In genomic region chr1:11158720-11159321, GRCh38 we compare ENCODE assay signal across 1 cellular context.
TF ChIP-seq lines count a peak whose summit lies in the region.

No MANE protein-coding gene starts in this region.

TF ChIP-seq in SK-N-SH, 30 proteins besides CTCF, POLR2A, EP300 and RAD21 (continued from another document):
- TF ChIP-seq USF1 (IDR thresholded peaks at IDR 0.05; ENCODE audit: borderline replicate concordance, low read depth) (0 out of 2 replicates have a peak, but pooled peaks have one; percentile 7), GATA2 (CRISPR knock-in tag; IDR thresholded peaks at IDR 0.05) (no peak)
